In genomic region chr3:178436773-178437172, GRCh38 we compare ENCODE assay signal across 9 cellular contexts.
DNase-seq lines count a peak whose midpoint lies in the region; ATAC-seq, FAIRE-seq and TF ChIP-seq lines count a peak whose summit lies in the region.
"Had no signal": no experiment of that assay in that cellular context is flagged by ENCODE, and none has a peak within 500 bp of the region (broad histone marks: within the 10 kb centered on the region; RNA-seq: fewer than 3 reads in every experiment).

No MANE protein-coding gene starts in this region.

- no peak overlapping the region for H3K27ac ChIP-seq in parathyroid adenoma
- H3K27ac ChIP-seq in aorta (ENCODE audit: low read depth in 1 of 2, low read length in 2 of 2): no peak overlapping the region

- H3K9me3 ChIP-seq in parathyroid adenoma (ENCODE audit: control insufficient read depth, low read length) (no peaks in the 10 kb centered on the region), aorta (ENCODE audit: control insufficient read depth, low read length) (no peaks in the 10 kb centered on the region)
- H3K9me3 ChIP-seq: HAP-1 had no signal

- peak; percentile 79 for DNase-seq in AG20443 (ENCODE audit: low spot score)
- peak; percentile 36 for DNase-seq in KG1 (lab: John Stamatoyannopoulos, UW)
- peak; percentile 9 for DNase-seq in RCC 7860 (ENCODE audit: low spot score)
- DNase-seq in fibroblast of gingiva (ENCODE audit: low read depth): peak; percentile 78
- DNase-seq in aorta: no peak

- peak; percentile 61 for TF ChIP-seq CTCF in parathyroid adenoma (IDR thresholded peaks at IDR 0.05)

- H3K4me3 ChIP-seq in parathyroid adenoma (ENCODE audit: low read depth, low read length) (no peak overlapping the region), aorta (ENCODE audit: low read length in 2 of 2) (no peak overlapping the region)
- H3K4me3 ChIP-seq: HAP-1 had no signal

- no peak overlapping the region for H2AFZ ChIP-seq in parathyroid adenoma

- no peak overlapping the region for H3K9ac ChIP-seq in parathyroid adenoma

- WGBS in aorta, 2 donors: 24 to 25% methylated on average over 3 of the region's 3 CpGs

- H3K4me2 ChIP-seq in parathyroid adenoma (ENCODE audit: low read length): no peak overlapping the region

- H3K27me3 ChIP-seq in parathyroid adenoma (ENCODE audit: control insufficient read depth, insufficient read depth, low read length) (no peaks in the 10 kb centered on the region), aorta (ENCODE audit: control insufficient read depth in 1 of 2, insufficient read depth in 2 of 2, low read length in 1 of 2) (no peaks in the 10 kb centered on the region)

- no peaks in the 10 kb centered on the region for H3K79me2 ChIP-seq in parathyroid adenoma

- FAIRE-seq in RCC 7860 (lab: Jason Lieb, UNC): peak; percentile 40

- intact Hi-C loops in aorta (cut with DNase I): loop anchor here (2.0 to 5.0 kb wide), 2 partner anchors 511 to 530 kb away; no protein-coding TSS in a partner anchor

- ATAC-seq in GM18868 (IDR thresholded peaks at IDR 0.05; ENCODE audit: unreplicated experiment) (peak; percentile 53), HG03196 (IDR thresholded peaks at IDR 0.05; ENCODE audit: unreplicated experiment) (no peak), aorta (ENCODE audit: low FRiP score) (no peak)

- H3K4me1 ChIP-seq in parathyroid adenoma: no peaks in the 10 kb centered on the region
- no peaks in the 10 kb centered on the region for H3K4me1 ChIP-seq in aorta (ENCODE audit: control insufficient read depth in 1 of 2, insufficient read depth in 2 of 2, low read length in 2 of 2)

- H3K36me3 ChIP-seq in parathyroid adenoma (ENCODE audit: control insufficient read depth, insufficient read depth, low read length) (no peaks in the 10 kb centered on the region), aorta (ENCODE audit: control insufficient read depth in 1 of 2, insufficient read depth in 2 of 2, low read length in 1 of 2) (no peaks in the 10 kb centered on the region)
- H3K36me3 ChIP-seq: HAP-1 had no signal

Comparison
In these comparisons a context has a peak if more than half of its experiments do, and no peak if none do; other contexts are left out.
1. DNase-seq: peak in AG20443 (single experiment), KG1 (single experiment), RCC 7860 (single experiment) and fibroblast of gingiva (single experiment); none in aorta (0 of 2).